In genomic region chr9:106456581-106456980, GRCh38 we compare ENCODE assay signal across 1 cellular context.
TF ChIP-seq lines count a peak whose summit lies in the region.

No MANE protein-coding gene starts in this region.

TF ChIP-seq in H1, 55 proteins besides CTCF, POLR2A, EP300 and RAD21 (continued from another document):
- TF ChIP-seq, protein P1, sequence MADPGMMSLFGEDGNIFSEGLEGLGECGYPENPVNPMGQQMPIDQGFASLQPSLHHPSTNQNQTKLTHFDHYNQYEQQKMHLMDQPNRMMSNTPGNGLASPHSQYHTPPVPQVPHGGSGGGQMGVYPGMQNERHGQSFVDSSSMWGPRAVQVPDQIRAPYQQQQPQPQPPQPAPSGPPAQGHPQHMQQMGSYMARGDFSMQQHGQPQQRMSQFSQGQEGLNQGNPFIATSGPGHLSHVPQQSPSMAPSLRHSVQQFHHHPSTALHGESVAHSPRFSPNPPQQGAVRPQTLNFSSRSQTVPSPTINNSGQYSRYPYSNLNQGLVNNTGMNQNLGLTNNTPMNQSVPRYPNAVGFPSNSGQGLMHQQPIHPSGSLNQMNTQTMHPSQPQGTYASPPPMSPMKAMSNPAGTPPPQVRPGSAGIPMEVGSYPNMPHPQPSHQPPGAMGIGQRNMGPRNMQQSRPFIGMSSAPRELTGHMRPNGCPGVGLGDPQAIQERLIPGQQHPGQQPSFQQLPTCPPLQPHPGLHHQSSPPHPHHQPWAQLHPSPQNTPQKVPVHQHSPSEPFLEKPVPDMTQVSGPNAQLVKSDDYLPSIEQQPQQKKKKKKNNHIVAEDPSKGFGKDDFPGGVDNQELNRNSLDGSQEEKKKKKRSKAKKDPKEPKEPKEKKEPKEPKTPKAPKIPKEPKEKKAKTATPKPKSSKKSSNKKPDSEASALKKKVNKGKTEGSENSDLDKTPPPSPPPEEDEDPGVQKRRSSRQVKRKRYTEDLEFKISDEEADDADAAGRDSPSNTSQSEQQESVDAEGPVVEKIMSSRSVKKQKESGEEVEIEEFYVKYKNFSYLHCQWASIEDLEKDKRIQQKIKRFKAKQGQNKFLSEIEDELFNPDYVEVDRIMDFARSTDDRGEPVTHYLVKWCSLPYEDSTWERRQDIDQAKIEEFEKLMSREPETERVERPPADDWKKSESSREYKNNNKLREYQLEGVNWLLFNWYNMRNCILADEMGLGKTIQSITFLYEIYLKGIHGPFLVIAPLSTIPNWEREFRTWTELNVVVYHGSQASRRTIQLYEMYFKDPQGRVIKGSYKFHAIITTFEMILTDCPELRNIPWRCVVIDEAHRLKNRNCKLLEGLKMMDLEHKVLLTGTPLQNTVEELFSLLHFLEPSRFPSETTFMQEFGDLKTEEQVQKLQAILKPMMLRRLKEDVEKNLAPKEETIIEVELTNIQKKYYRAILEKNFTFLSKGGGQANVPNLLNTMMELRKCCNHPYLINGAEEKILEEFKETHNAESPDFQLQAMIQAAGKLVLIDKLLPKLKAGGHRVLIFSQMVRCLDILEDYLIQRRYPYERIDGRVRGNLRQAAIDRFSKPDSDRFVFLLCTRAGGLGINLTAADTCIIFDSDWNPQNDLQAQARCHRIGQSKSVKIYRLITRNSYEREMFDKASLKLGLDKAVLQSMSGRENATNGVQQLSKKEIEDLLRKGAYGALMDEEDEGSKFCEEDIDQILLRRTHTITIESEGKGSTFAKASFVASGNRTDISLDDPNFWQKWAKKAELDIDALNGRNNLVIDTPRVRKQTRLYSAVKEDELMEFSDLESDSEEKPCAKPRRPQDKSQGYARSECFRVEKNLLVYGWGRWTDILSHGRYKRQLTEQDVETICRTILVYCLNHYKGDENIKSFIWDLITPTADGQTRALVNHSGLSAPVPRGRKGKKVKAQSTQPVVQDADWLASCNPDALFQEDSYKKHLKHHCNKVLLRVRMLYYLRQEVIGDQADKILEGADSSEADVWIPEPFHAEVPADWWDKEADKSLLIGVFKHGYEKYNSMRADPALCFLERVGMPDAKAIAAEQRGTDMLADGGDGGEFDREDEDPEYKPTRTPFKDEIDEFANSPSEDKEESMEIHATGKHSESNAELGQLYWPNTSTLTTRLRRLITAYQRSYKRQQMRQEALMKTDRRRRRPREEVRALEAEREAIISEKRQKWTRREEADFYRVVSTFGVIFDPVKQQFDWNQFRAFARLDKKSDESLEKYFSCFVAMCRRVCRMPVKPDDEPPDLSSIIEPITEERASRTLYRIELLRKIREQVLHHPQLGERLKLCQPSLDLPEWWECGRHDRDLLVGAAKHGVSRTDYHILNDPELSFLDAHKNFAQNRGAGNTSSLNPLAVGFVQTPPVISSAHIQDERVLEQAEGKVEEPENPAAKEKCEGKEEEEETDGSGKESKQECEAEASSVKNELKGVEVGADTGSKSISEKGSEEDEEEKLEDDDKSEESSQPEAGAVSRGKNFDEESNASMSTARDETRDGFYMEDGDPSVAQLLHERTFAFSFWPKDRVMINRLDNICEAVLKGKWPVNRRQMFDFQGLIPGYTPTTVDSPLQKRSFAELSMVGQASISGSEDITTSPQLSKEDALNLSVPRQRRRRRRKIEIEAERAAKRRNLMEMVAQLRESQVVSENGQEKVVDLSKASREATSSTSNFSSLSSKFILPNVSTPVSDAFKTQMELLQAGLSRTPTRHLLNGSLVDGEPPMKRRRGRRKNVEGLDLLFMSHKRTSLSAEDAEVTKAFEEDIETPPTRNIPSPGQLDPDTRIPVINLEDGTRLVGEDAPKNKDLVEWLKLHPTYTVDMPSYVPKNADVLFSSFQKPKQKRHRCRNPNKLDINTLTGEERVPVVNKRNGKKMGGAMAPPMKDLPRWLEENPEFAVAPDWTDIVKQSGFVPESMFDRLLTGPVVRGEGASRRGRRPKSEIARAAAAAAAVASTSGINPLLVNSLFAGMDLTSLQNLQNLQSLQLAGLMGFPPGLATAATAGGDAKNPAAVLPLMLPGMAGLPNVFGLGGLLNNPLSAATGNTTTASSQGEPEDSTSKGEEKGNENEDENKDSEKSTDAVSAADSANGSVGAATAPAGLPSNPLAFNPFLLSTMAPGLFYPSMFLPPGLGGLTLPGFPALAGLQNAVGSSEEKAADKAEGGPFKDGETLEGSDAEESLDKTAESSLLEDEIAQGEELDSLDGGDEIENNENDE (IDR thresholded peaks at IDR 0.05; ENCODE audit: insufficient replicate concordance, low read length) = no peak
- no peak for TF ChIP-seq PHF8 (conservative IDR thresholded peaks at IDR 0.05; ENCODE audit: low read depth, low read length)
- TF ChIP-seq KDM1A (IDR thresholded peaks at IDR 0.05; ENCODE audit: borderline replicate concordance, low read length) = no peak
- no peak for TF ChIP-seq SIX5 (IDR thresholded peaks at IDR 0.05; ENCODE audit: low read depth, low read length)
- TF ChIP-seq TAF7 (optimal IDR thresholded peaks at IDR 0.05; ENCODE audit: borderline replicate concordance, low read depth, low read length) = no peak
- no peak for TF ChIP-seq BRCA1 (IDR thresholded peaks at IDR 0.05; ENCODE audit: low read depth, low read length)
- TF ChIP-seq MAFK (IDR thresholded peaks at IDR 0.05; ENCODE audit: low read depth, low read length) = no peak
- TF ChIP-seq NANOG (IDR thresholded peaks at IDR 0.05; ENCODE audit: insufficient read depth, low read depth, low read length, poor library complexity, severe bottlenecking) = no peak
- no peak for TF ChIP-seq ZNF274 (IDR thresholded peaks at IDR 0.05; ENCODE audit: borderline replicate concordance, extremely low read depth, low read length)
- TF ChIP-seq KDM4A (IDR thresholded peaks at IDR 0.05; ENCODE audit: low read depth, low read length, severe bottlenecking) = no peak
